21 cellular contexts compared by ENCODE assay signal in the genomic region with DNA sequence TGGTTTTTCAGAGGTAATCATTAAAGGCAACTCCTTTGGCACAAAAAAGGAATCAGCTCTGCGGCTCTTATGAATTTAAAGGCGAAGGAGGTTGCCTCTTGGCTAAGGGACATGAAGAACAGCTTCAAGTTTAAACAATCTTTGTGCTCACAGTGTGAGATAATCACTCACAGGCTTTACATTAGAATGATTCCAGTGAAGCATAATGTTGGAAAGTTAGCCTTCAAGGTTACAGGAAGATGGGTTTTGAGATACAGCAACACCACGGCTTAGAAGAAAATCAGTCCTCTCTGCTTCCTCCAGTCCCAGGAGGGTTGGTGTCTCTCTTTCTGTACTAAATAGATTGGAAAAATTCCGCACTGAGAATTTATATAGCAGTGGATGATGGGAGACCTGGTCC. TPM values are rescaled to one million over a fixed set of nuclear protein-coding genes. Genes with fewer than 3 reads are reported as not detected.
DNase-seq lines count a peak whose midpoint lies in the region; ATAC-seq and TF ChIP-seq lines count a peak whose summit lies in the region.
"Had no signal": no experiment of that assay in that cellular context is flagged by ENCODE, and none has a peak within 500 bp of the region (broad histone marks: within the 10 kb centered on the region; RNA-seq: fewer than 3 reads in every experiment).

No MANE protein-coding gene starts in this region.

- H3K18ac ChIP-seq in neuronal stem cell (ENCODE audit: low read length), result no peak overlapping the region

- no peaks in the 10 kb centered on the region for H3K36me3 ChIP-seq in neuronal stem cell (replicated peaks in 1 of 2; ENCODE audit: control insufficient read depth in 2 of 2, insufficient read depth in 2 of 2, low read length in 2 of 2)
- no peaks in the 10 kb centered on the region for H3K36me3 ChIP-seq in naive thymus-derived CD4-positive, alpha-beta T cell (ENCODE audit: control insufficient read depth in 2 of 3, insufficient read depth in 3 of 3, low read length in 3 of 3)
- H3K36me3 ChIP-seq: BLaER1 had no signal

- H2BK5ac ChIP-seq in neuronal stem cell (ENCODE audit: low read length), result no peak overlapping the region

- H4K8ac ChIP-seq in neuronal stem cell (ENCODE audit: low read depth, low read length), result no peak overlapping the region

- H2BK120ac ChIP-seq in neuronal stem cell (ENCODE audit: low read depth, low read length), result no peak overlapping the region

- H3K9me3 Mint-ChIP-seq in type B pancreatic cell, result no peaks in the 10 kb centered on the region
- H3K9me3 Mint-ChIP-seq in naive thymus-derived CD4-positive, alpha-beta T cell, result peaks cover 0 to 1% (median 0%) of the 10 kb centered on the region in 11 donors
- H3K9me3 Mint-ChIP-seq: CD8-positive, alpha-beta T cell; GM23338; H9 had no signal

- H3K27ac Mint-ChIP-seq in type B pancreatic cell, result no peak overlapping the region
- H3K27ac Mint-ChIP-seq in naive thymus-derived CD4-positive, alpha-beta T cell, result no peak overlapping the region
- H3K27ac Mint-ChIP-seq: B cell; CD4-positive, CD25-positive, alpha-beta regulatory T cell; CD8-positive, alpha-beta T cell; GM23338; H9 had no signal

- no peak overlapping the region for H2AK5ac ChIP-seq in neuronal stem cell (ENCODE audit: low read depth, low read length)

- H3K4me2 ChIP-seq in neuronal stem cell (ENCODE audit: insufficient read depth, low read length, poor library complexity, severe bottlenecking), result no peak overlapping the region
- H3K4me2 ChIP-seq: A549, BLaER1, GM23338 had no signal

- peaks cover 2% of the 10 kb centered on the region for H3K36me3 Mint-ChIP-seq in type B pancreatic cell
- H3K36me3 Mint-ChIP-seq in naive thymus-derived CD4-positive, alpha-beta T cell, result peaks cover 0 to 2% (median 0%) of the 10 kb centered on the region in 5 donors
- H3K36me3 Mint-ChIP-seq: CD8-positive, alpha-beta T cell had no signal

- peaks cover 32% of the 10 kb centered on the region for H3K4me1 Mint-ChIP-seq in type B pancreatic cell (ENCODE audit: unreplicated experiment)
- H3K4me1 Mint-ChIP-seq in naive thymus-derived CD4-positive, alpha-beta T cell, result peaks cover 0 to 6% (median 0%) of the 10 kb centered on the region in 7 donors
- H3K4me1 Mint-ChIP-seq: B cell had no signal

- no peak overlapping the region for H3K9ac ChIP-seq in neuronal stem cell (ENCODE audit: low read depth, low read length, poor library complexity)
- H3K9ac ChIP-seq: BLaER1 had no signal

- H3K4me3 ChIP-seq in neuronal stem cell (ENCODE audit: low read length in 2 of 2), result no peak overlapping the region
- no peak overlapping the region for H3K4me3 ChIP-seq in naive thymus-derived CD4-positive, alpha-beta T cell (ENCODE audit: low read length)
- H3K4me3 ChIP-seq: A549, BLaER1, GM12878, GM23338 had no signal

- CTCF ChIA-PET in naive thymus-derived CD4-positive, alpha-beta T cell (lab: Charles Lee), result no interaction called here
- CTCF ChIA-PET in GM10248 (lab: Yijun Ruan, JAX), result no interaction called here

- no peak for ATAC-seq in naive thymus-derived CD4-positive, alpha-beta T cell
- ATAC-seq: A549; CD8-positive, alpha-beta T cell; GM12878; GM23338; HCT116 had no signal

- no peaks in the 10 kb centered on the region for H3K79me1 ChIP-seq in neuronal stem cell (ENCODE audit: low read depth, low read length)

- no peak overlapping the region for H4K91ac ChIP-seq in neuronal stem cell (ENCODE audit: low read depth, low read length, poor library complexity)

- peaks cover 0 to 2% of the 10 kb centered on the region in 2 donors for H3K9me3 ChIP-seq in neuronal stem cell (replicated peaks in 1 of 2; ENCODE audit: control insufficient read depth in 2 of 2, insufficient read depth in 1 of 2, low read depth in 1 of 2, low read length in 2 of 2)
- no peaks in the 10 kb centered on the region for H3K9me3 ChIP-seq in naive thymus-derived CD4-positive, alpha-beta T cell (ENCODE audit: control insufficient read depth in 2 of 3, low read length in 3 of 3)
- H3K9me3 ChIP-seq: A549, BLaER1, Caco-2 had no signal

- peaks cover 4 to 10% of the 10 kb centered on the region in 2 donors for H3K4me1 ChIP-seq in neuronal stem cell (ENCODE audit: control insufficient read depth in 2 of 2, insufficient read depth in 1 of 2, low read depth in 1 of 2, low read length in 2 of 2)
- H3K4me1 ChIP-seq in naive thymus-derived CD4-positive, alpha-beta T cell (ENCODE audit: control insufficient read depth in 2 of 2, insufficient read depth in 2 of 2, low read length in 2 of 2), result no peaks in the 10 kb centered on the region
- H3K4me1 ChIP-seq: A549, Caco-2 had no signal

- H3K14ac ChIP-seq in neuronal stem cell (ENCODE audit: low read length), result no peak overlapping the region

- in situ Hi-C loops in ACHN (cut with HindIII; ENCODE audit: low pct_ligation_motif_present, low pct_unique_long_range_greater_than_20kb, low sequenced_read_pairs), result no loop called here

- TF ChIP-seq CTCF in type B pancreatic cell (conservative IDR thresholded peaks at IDR 0.05) (no peak), GM10248 (IDR thresholded peaks at IDR 0.05; ENCODE audit: control extremely low read depth, extremely low read depth, low read depth, missing control alignments) (no peak)

- no CpG with 5 or more reads among the region's 4 CpGs for WGBS in neuronal stem cell (ENCODE audit: extremely low coverage in 2 of 2, insufficient read length in 2 of 2, insufficient replicate concordance in 1 of 2), 2 donors

- H2BK12ac ChIP-seq in neuronal stem cell (ENCODE audit: low read length), result no peak overlapping the region

- peak overlapping the region; percentile 38 for H2AFZ ChIP-seq in neuronal stem cell (ENCODE audit: low read length)
- H2AFZ ChIP-seq: GM23338 had no signal

- H3K23ac ChIP-seq in neuronal stem cell (ENCODE audit: low read depth, low read length, poor library complexity), result no peak overlapping the region

- no peaks in the 10 kb centered on the region for H3K27me3 ChIP-seq in neuronal stem cell (ENCODE audit: control insufficient read depth in 3 of 3, insufficient read depth in 3 of 3, low read depth in 1 of 3, low read length in 3 of 3)
- no peaks in the 10 kb centered on the region for H3K27me3 ChIP-seq in naive thymus-derived CD4-positive, alpha-beta T cell (ENCODE audit: control insufficient read depth in 2 of 2, insufficient read depth in 2 of 2, low read length in 2 of 2)
- H3K27me3 ChIP-seq: BLaER1 had no signal

- DNase-seq in ACHN (peak; percentile 26), kidney tubule cell (ENCODE audit: low spot score) (peak; percentile 17), neuronal stem cell (ENCODE audit: low spot score) (no peak), type B pancreatic cell (ENCODE audit: extremely low spot score, unreplicated experiment) (no peak), cardiac septum (ENCODE audit: low spot score) (no peak), GM10248 (ENCODE audit: extremely low spot score) (no peak)
- DNase-seq in naive thymus-derived CD4-positive, alpha-beta T cell, result no peak
- DNase-seq: 8988T; Caco-2; CD4-positive, CD25-positive, alpha-beta regulatory T cell; CD8-positive, alpha-beta T cell; DMS153; DND-41; H9 had no signal

- intact Hi-C loops in naive thymus-derived CD4-positive, alpha-beta T cell (cut with micrococcal nuclease), result no loop called here
- intact Hi-C loops in cardiac septum (cut with DNase I), result no loop called here

- H3K4me3 Mint-ChIP-seq in type B pancreatic cell, result peak overlapping the region; percentile 14
- no peak overlapping the region for H3K4me3 Mint-ChIP-seq in naive thymus-derived CD4-positive, alpha-beta T cell
- H3K4me3 Mint-ChIP-seq: B cell; CD4-positive, CD25-positive, alpha-beta regulatory T cell; CD8-positive, alpha-beta T cell; GM23338; H9 had no signal

- H3K27me3 Mint-ChIP-seq in type B pancreatic cell, result peaks cover 3% of the 10 kb centered on the region
- peaks cover 0 to 7% (median 0%) of the 10 kb centered on the region in 5 donors for H3K27me3 Mint-ChIP-seq in naive thymus-derived CD4-positive, alpha-beta T cell
- H3K27me3 Mint-ChIP-seq: CD4-positive, CD25-positive, alpha-beta regulatory T cell had no signal

- H2BK15ac ChIP-seq in neuronal stem cell (ENCODE audit: low read length), result no peak overlapping the region

- no peak overlapping the region for H3K27ac ChIP-seq in neuronal stem cell (replicated peaks; ENCODE audit: low read length)
- no peak overlapping the region for H3K27ac ChIP-seq in naive thymus-derived CD4-positive, alpha-beta T cell (ENCODE audit: low read depth, low read length)
- H3K27ac ChIP-seq: A549, BLaER1, C4-2B had no signal

- no peak overlapping the region for H3K4ac ChIP-seq in neuronal stem cell (ENCODE audit: low read length)

- POLR2A ChIA-PET in naive thymus-derived CD4-positive, alpha-beta T cell (lab: Charles Lee), result no interaction called here
- POLR2A ChIA-PET in GM10248 (lab: Yijun Ruan, JAX), result no interaction called here

RNA-seq across cellular contexts. Expression of gene SCD5, which starts 11.6 kb away (rescaled TPM):
- 43.1 TPM for polyA plus RNA-seq in neuronal stem cell (2013, experiment 1 of 2)
- 43.1 TPM for polyA plus RNA-seq in neuronal stem cell (2013, experiment 2 of 2)
- total RNA-seq in type B pancreatic cell (ENCODE audit: low replicate concordance) (22.5 and 36.6 TPM in 2 replicates), cardiac septum (2.1 TPM)
- total RNA-seq in naive thymus-derived CD4-positive, alpha-beta T cell, result 1 to 10 TPM in 1 of 5 experiments, under 1 TPM in 2, not detected in 2; 0.13 to 1.5 (median 0.44) TPM
- not detected for polyA plus RNA-seq in naive thymus-derived CD4-positive, alpha-beta T cell
- total RNA-seq: B cell had no signal

Comparison
In these comparisons a context has a peak if more than half of its experiments do, and no peak if none do; other contexts are left out.
1. DNase-seq: peak in ACHN (single experiment) and kidney tubule cell (single experiment); none in neuronal stem cell (single experiment), type B pancreatic cell (single experiment), naive thymus-derived CD4-positive, alpha-beta T cell (0 of 9), cardiac septum (single experiment) and GM10248 (single experiment).